Comparison of ENCODE assay signal across 10 cellular contexts in genomic region chr22:18496227-18496626, GRCh38. TPM values are rescaled to one million over a fixed set of nuclear protein-coding genes. Genes with fewer than 3 reads are reported as not detected.
"Had no signal": no experiment of that assay in that cellular context is flagged by ENCODE, and none has a peak within 500 bp of the region (broad histone marks: within the 10 kb centered on the region; RNA-seq: fewer than 3 reads in every experiment).

No MANE protein-coding gene starts in this region.

RNA-seq across cellular contexts. Expression of gene GGTLC3, which starts 21.7 kb away (rescaled TPM):
- total RNA-seq: stomach, subcutaneous adipose tissue, suprapubic skin, temporal lobe, thoracic aorta, tibial nerve, transverse colon, urinary bladder, uterus, vagina had no signal
- polyA plus RNA-seq: urinary bladder had no signal

RNA-seq across cellular contexts. Expression of gene TMEM191B, which starts 31.4 kb away (rescaled TPM):
- total RNA-seq: subcutaneous adipose tissue, thoracic aorta, urinary bladder, vagina had no signal
